ENCODE assay signal across 28 cellular contexts in genomic region chr16:240559-240958, GRCh38. TPM values are rescaled to one million over a fixed set of nuclear protein-coding genes. Genes with fewer than 3 reads are reported as not detected.
A peak's percentile ranks its signal among the peaks of the same experiment; 100 is the strongest.
DNase-seq lines count a peak whose midpoint lies in the region; ATAC-seq, FAIRE-seq and TF ChIP-seq lines count a peak whose summit lies in the region.
"Had no signal": no experiment of that assay in that cellular context is flagged by ENCODE, and none has a peak within 500 bp of the region (broad histone marks: within the 10 kb centered on the region; RNA-seq: fewer than 3 reads in every experiment).

No MANE protein-coding gene starts in this region.

- H3K4me1 ChIP-seq in heart right ventricle: peaks cover 3 to 60% (median 38%) of the 10 kb centered on the region in 9 donors
- H3K4me1 ChIP-seq in esophagus squamous epithelium: peaks cover 0 to 57% (median 33%) of the 10 kb centered on the region in 3 donors
- peaks cover 41% of the 10 kb centered on the region for H3K4me1 ChIP-seq in psoas muscle
- peaks cover 11 to 42% (median 17%) of the 10 kb centered on the region in 4 donors for H3K4me1 ChIP-seq in transverse colon
- H3K4me1 ChIP-seq: A549 had no signal

- H3K27me3 ChIP-seq in heart right ventricle (no peaks in the 10 kb centered on the region), esophagus squamous epithelium (no peaks in the 10 kb centered on the region), psoas muscle (ENCODE audit: insufficient read depth in 3 of 3, low read length in 2 of 3) (no peaks in the 10 kb centered on the region), transverse colon (no peaks in the 10 kb centered on the region)
- H3K27me3 ChIP-seq: suprapubic skin had no signal

- H3K4me3 ChIP-seq in heart right ventricle (no peak overlapping the region), esophagus squamous epithelium (no peak overlapping the region), psoas muscle (no peak overlapping the region), transverse colon (no peak overlapping the region)
- H3K4me3 ChIP-seq: A549, suprapubic skin had no signal

- no peak for FAIRE-seq in GM12892 (lab: Jason Lieb, UNC)
- FAIRE-seq: A549 had no signal

- in situ Hi-C loops in transverse colon (cut with MboI; ENCODE audit: low pct_ligation_motif_present in 1 of 4, low pct_unique_long_range_greater_than_20kb in 1 of 4, low sequenced_read_pairs in 3 of 4): no loop called here

- TF ChIP-seq EP300 in transverse colon (IDR thresholded peaks at IDR 0.05; ENCODE audit: low read depth): no peak

- no peak for TF ChIP-seq CTCF in heart right ventricle (IDR thresholded peaks at IDR 0.05)
- no peak for TF ChIP-seq CTCF in esophagus squamous epithelium (IDR thresholded peaks at IDR 0.05)
- no peak for TF ChIP-seq CTCF in psoas muscle (IDR thresholded peaks at IDR 0.05)
- no peak for TF ChIP-seq CTCF in transverse colon (IDR thresholded peaks at IDR 0.05)

- intact Hi-C loops in heart right ventricle (cut with DNase I): loop anchor here in 1 of 10 donors (5.0 kb wide), 1 partner anchor 112 kb away; the partner anchor contains the start of gene AXIN1
- intact Hi-C loops in cardiac septum (cut with DNase I): no loop called here
- intact Hi-C loops in esophagus squamous epithelium (cut with DNase I): no loop called here
- intact Hi-C loops in psoas muscle (cut with DNase I): no loop called here
- intact Hi-C loops in transverse colon (cut with DNase I; ENCODE audit: low total_unique reads): loop anchor here (10.0 kb wide), 1 partner anchor 114 kb away; the partner anchor contains the start of gene AXIN1

- TF ChIP-seq POLR2A in esophagus squamous epithelium (IDR thresholded peaks at IDR 0.05) (no peak), transverse colon (IDR thresholded peaks at IDR 0.05) (no peak), GM12892 (IDR thresholded peaks at IDR 0.05; ENCODE audit: low read depth, low read length) (no peak)

- ATAC-seq in heart right ventricle (no peak), psoas muscle (no peak), HG02763 (IDR thresholded peaks at IDR 0.05; ENCODE audit: unreplicated experiment) (no peak)
- ATAC-seq: A549; CD8-positive, alpha-beta T cell; left colon had no signal

- H3K36me3 ChIP-seq in heart right ventricle (peaks cover 0 to 11% (median 0%) of the 10 kb centered on the region in 9 donors), esophagus squamous epithelium (peaks cover 0 to 8% (median 0%) of the 10 kb centered on the region in 3 donors), psoas muscle (ENCODE audit: insufficient read depth in 1 of 2, low read depth in 1 of 2) (peaks cover 0 to 9% of the 10 kb centered on the region in 2 donors), transverse colon (no peaks in the 10 kb centered on the region)
- H3K36me3 ChIP-seq: suprapubic skin had no signal

- WGBS in heart right ventricle, 2 donors: 92 to 95% methylated on average over 8 of the region's 8 CpGs
- 79 to 95% methylated on average over 7 to 8 of the region's 8 CpGs for WGBS in esophagus squamous epithelium, 2 donors
- WGBS in psoas muscle, 3 donors: 66 to 85% (median 70%) methylated on average over 8 of the region's 8 CpGs
- WGBS in transverse colon (ENCODE audit: low coverage in 1 of 2), 2 donors: 89% methylated on average over 8 of the region's 8 CpGs; no CpG with 5 or more reads in 1 of the 2 donors

- peak overlapping the region in 7 of 10 donors; percentile 6 to 78 (median 56) for H3K27ac ChIP-seq in heart right ventricle
- H3K27ac ChIP-seq in esophagus squamous epithelium: peak overlapping the region in 3 of 4 donors; percentile 44 to 75 (median 71)
- peak overlapping the region; percentile 73 for H3K27ac ChIP-seq in psoas muscle
- H3K27ac ChIP-seq in transverse colon: peak overlapping the region in 3 of 4 donors; percentile 16 to 43 (median 18)
- H3K27ac ChIP-seq: A549, suprapubic skin, VCaP had no signal

- DNase-seq in heart right ventricle (no peak), cardiac septum (ENCODE audit: low spot score) (no peak), esophagus squamous epithelium (lab: John Stamatoyannopoulos, UW) (no peak), psoas muscle (no peak), transverse colon (no peak), GM12892 (ENCODE audit: insufficient read length) (no peak), NCI-H226 (no peak)
- DNase-seq: activated CD4-positive, alpha-beta T cell treated with anti-CD3 and anti-CD28 coated beads for 4 hours; activated gamma-delta T cell; activated T-cell treated with anti-CD3 and anti-CD28 coated beads for 4 hours; AML-193; CD8-positive, alpha-beta T cell; H9; left colon; NCI-H1048; NCI-H1694 treated with DMSO at 0.1 percent for 48 hours; NCI-H526; nephron progenitor cell; stimulated activated CD4-positive, alpha-beta T cell treated with anti-CD3 and anti-CD28 coated beads, Interleukin-12 subunit alpha, Interleukin-12 subunit beta, amount 100 ng/mL, for 4 hours; stimulated activated CD4-positive, alpha-beta T cell treated with anti-CD3 and anti-CD28 coated beads, Interleukin-4, amount 100 ng/mL, for 1 hour; SW 1271; T-helper 9 cell had no signal

- H3K9me3 ChIP-seq in heart right ventricle: no peaks in the 10 kb centered on the region
- H3K9me3 ChIP-seq in esophagus squamous epithelium: no peaks in the 10 kb centered on the region
- H3K9me3 ChIP-seq in psoas muscle: no peaks in the 10 kb centered on the region
- H3K9me3 ChIP-seq in transverse colon: no peaks in the 10 kb centered on the region
- H3K9me3 ChIP-seq: A549, suprapubic skin had no signal

RNA-seq across cellular contexts. Expression of gene FAM234A, which starts 5.9 kb away (rescaled TPM):
- total RNA-seq in heart right ventricle (100 to 1,000 TPM; 114 to 200 (median 161) TPM), cardiac septum (137 TPM), esophagus squamous epithelium (100 to 1,000 TPM in 1 of 4 donors, 10 to 100 TPM in 3; 16.5 to 147 (median 60.0) TPM), psoas muscle (100 to 1,000 TPM; 108 to 154 (median 120) TPM), transverse colon (100 to 1,000 TPM in 2 of 4 donors, 10 to 100 TPM in 2; 55.4 to 328 (median 112) TPM)
- polyA plus RNA-seq in heart right ventricle (10 to 100 TPM; 70.5 to 97.9 TPM), psoas muscle (100 to 1,000 TPM in 1 of 3 donors, 10 to 100 TPM in 2; 54.2 to 198 (median 98.4) TPM)
- 24.5 TPM for polyA plus RNA-seq in GM12892 (2012; ENCODE audit: missing spikeins)

RNA-seq across cellular contexts. Expression of gene LUC7L, which starts 11.3 kb away (rescaled TPM):
- total RNA-seq in heart right ventricle (10 to 100 TPM; 14.4 to 29.7 (median 20.4) TPM), cardiac septum (30.9 TPM), esophagus squamous epithelium (10 to 100 TPM; 33.5 to 74.2 (median 46.5) TPM), psoas muscle (10 to 100 TPM; 23.8 to 30.3 (median 27.1) TPM), transverse colon (100 to 1,000 TPM in 3 of 4 donors, 10 to 100 TPM in 1; 85.1 to 316 (median 153) TPM)
- polyA plus RNA-seq in heart right ventricle (100 to 1,000 TPM in 1 of 2 donors, 10 to 100 TPM in 1; 21.3 to 139 TPM), psoas muscle (10 to 100 TPM; 36.3 to 58.9 (median 36.7) TPM)
- polyA plus RNA-seq in GM12892 (2012; ENCODE audit: missing spikeins): 44.1 TPM

RNA-seq across cellular contexts. Expression of gene RGS11, which starts 35.2 kb away (rescaled TPM):
- total RNA-seq in heart right ventricle (10 to 100 TPM in 6 of 10 donors, 1 to 10 TPM in 4; 7.5 to 18.2 (median 12.5) TPM), cardiac septum (31.4 TPM), esophagus squamous epithelium (1 to 10 TPM in 3 of 4 donors, under 1 TPM in 1; 0.88 to 4.8 (median 2.6) TPM), psoas muscle (1 to 10 TPM in 3 of 4 donors, under 1 TPM in 1; 0.92 to 2.6 (median 1.3) TPM), transverse colon (10 to 100 TPM in 1 of 4 donors, 1 to 10 TPM in 3; 2.0 to 24.3 (median 6.7) TPM)
- polyA plus RNA-seq in heart right ventricle (10 to 100 TPM in 1 of 2 donors, 1 to 10 TPM in 1; 1.9 to 36.4 TPM), psoas muscle (under 1 TPM; 0.20 to 0.69 (median 0.46) TPM)
- 0.08 TPM for polyA plus RNA-seq in GM12892 (2012; ENCODE audit: missing spikeins)
- total RNA-seq: CD8-positive, alpha-beta T cell had no signal

RNA-seq across cellular contexts. Expression of gene ARHGDIG, which starts 39.8 kb away (rescaled TPM):
- 10 to 100 TPM in 4 of 10 donors, 1 to 10 TPM in 6; 4.8 to 16.9 (median 9.1) TPM for total RNA-seq in heart right ventricle
- 10 to 100 TPM in 1 of 2 donors, under 1 TPM in 1; 0.17 to 10.7 TPM for polyA plus RNA-seq in heart right ventricle
- 2.8 TPM for total RNA-seq in cardiac septum
- total RNA-seq in esophagus squamous epithelium: not detected
- total RNA-seq in psoas muscle: 1 to 10 TPM in 1 of 4 donors, under 1 TPM in 2, not detected in 1; 0.59 to 4.1 (median 0.69) TPM
- polyA plus RNA-seq in psoas muscle: under 1 TPM; 0.12 to 0.28 (median 0.13) TPM
- total RNA-seq in transverse colon: under 1 TPM in 1 of 4 donors, not detected in 3; 0.95 TPM
- not detected for polyA plus RNA-seq in GM12892 (2012; ENCODE audit: missing spikeins)
- total RNA-seq: CD8-positive, alpha-beta T cell; suprapubic skin had no signal

RNA-seq across cellular contexts. Expression of gene PDIA2, which starts 42.4 kb away (rescaled TPM):
- total RNA-seq in heart right ventricle (10 to 100 TPM in 1 of 10 donors, 1 to 10 TPM in 8, under 1 TPM in 1; 0.55 to 14.0 (median 3.2) TPM), cardiac septum (0.81 TPM), esophagus squamous epithelium (not detected), psoas muscle (under 1 TPM in 1 of 4 donors, not detected in 3; 0.90 TPM), transverse colon (1 to 10 TPM in 1 of 4 donors, under 1 TPM in 2, not detected in 1; 0.55 to 2.6 (median 0.79) TPM)
- polyA plus RNA-seq in heart right ventricle (1 to 10 TPM in 1 of 2 donors, under 1 TPM in 1; 0.32 to 2.6 TPM), psoas muscle (under 1 TPM in 2 of 3 donors, not detected in 1; 0.08 to 0.14 TPM)
- not detected for polyA plus RNA-seq in GM12892 (2012; ENCODE audit: missing spikeins)
- total RNA-seq: CD8-positive, alpha-beta T cell; IMR-90; osteocyte; suprapubic skin had no signal

Comparison
In these comparisons a context has a peak if more than half of its experiments do, and no peak if none do; other contexts are left out.
1. H3K27ac ChIP-seq: peak in every context shown above with its lines; median percentile 73 in psoas muscle; 71 in esophagus squamous epithelium; 56 in heart right ventricle; 18 in transverse colon.